ENCODE assay signal across 1 cellular context in the genomic region with DNA sequence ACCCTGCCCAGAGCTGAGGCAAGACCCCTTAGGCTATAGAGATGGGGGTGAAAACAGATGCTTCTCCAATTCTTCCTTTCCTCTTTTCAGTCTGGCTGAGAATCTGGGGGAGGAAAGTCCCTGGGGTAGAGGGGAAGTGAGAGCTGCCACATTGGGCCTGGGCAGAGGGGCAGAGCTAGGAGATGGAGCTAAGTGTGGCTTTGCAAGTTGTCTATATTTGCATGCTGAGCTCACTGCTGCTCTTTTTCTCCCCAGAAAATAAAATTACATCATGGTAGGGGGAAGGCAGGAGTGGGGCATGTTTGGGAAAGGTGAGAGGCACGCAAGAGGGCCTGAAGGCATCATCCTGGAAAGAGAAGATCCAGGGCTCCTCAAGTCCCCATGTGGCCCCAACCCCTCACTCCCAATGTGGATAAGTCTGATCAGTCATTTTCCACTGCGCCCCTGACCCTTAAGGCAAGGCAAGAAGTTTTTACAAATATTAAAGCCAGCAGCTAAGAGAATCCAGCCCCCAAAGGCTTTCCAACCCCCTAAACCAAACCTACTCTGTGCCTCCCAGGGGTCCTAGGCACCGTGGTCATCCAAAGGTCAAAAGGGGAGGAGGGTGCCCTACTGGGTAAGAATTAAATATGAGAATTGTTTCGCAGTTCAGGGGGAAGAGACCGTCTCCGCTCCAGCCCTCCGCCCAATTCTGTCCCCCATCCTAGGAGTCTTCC.
A peak's percentile ranks its signal among the peaks of the same experiment; 100 is the strongest.
TF ChIP-seq lines count a peak whose summit lies in the region.

No MANE protein-coding gene starts in this region.

TF ChIP-seq in GM12878, 131 proteins besides CTCF, POLR2A, EP300 and RAD21 (continued from another document and continues in another):
- TF ChIP-seq CEBPB (IDR thresholded peaks at IDR 0.05; ENCODE audit: borderline replicate concordance in 1 of 2, low read depth in 2 of 2, low read length in 2 of 2) (no peak), TCF3 (IDR thresholded peaks at IDR 0.05; ENCODE audit: borderline replicate concordance, insufficient read depth, low read depth, low read length) (no peak), HDAC6 (IDR thresholded peaks at IDR 0.05; ENCODE audit: unreplicated experiment) (no peak), RUNX3 (IDR thresholded peaks at IDR 0.05; ENCODE audit: low read length) (peak; percentile 80), YBX1 (IDR thresholded peaks at IDR 0.05) (no peak), SUPT20H (IDR thresholded peaks at IDR 0.05; ENCODE audit: borderline replicate concordance, control insufficient read depth, low read depth, low read length) (no peak), ESRRA (IDR thresholded peaks at IDR 0.05; ENCODE audit: low read length) (no peak), SREBF1 (IDR thresholded peaks at IDR 0.05; ENCODE audit: low read length) (no peak), CBX3 (IDR thresholded peaks at IDR 0.05; ENCODE audit: borderline replicate concordance, low read depth) (no peak), CHD2 (IDR thresholded peaks at IDR 0.05; ENCODE audit: borderline replicate concordance, low read depth, low read length) (peak; percentile 53; the same call in 1 of the 2 replicates), BMI1 (IDR thresholded peaks at IDR 0.05; ENCODE audit: borderline replicate concordance) (no peak), FOXM1 (IDR thresholded peaks at IDR 0.05; ENCODE audit: low read depth, low read length) (peak; percentile 60; the same call in 1 of the 2 replicates), JUND (IDR thresholded peaks at IDR 0.05; ENCODE audit: low read depth, low read length) (no peak), SMC3 (IDR thresholded peaks at IDR 0.05; ENCODE audit: borderline replicate concordance, low read length) (no peak), CHD4 (IDR thresholded peaks at IDR 0.05) (no peak), HCFC1 (IDR thresholded peaks at IDR 0.05; ENCODE audit: low read length) (no peak), STAT1 (conservative IDR thresholded peaks at IDR 0.05) (no peak), MYC (IDR thresholded peaks at IDR 0.05; ENCODE audit: insufficient read depth, insufficient read length, insufficient replicate concordance, low read length, severe bottlenecking) (no peak), CREM (IDR thresholded peaks at IDR 0.05; ENCODE audit: low read depth) (peak; percentile 60; the same call in 1 of the 2 replicates), FOXK2 (IDR thresholded peaks at IDR 0.05) (no peak), BRCA1 (IDR thresholded peaks at IDR 0.05; ENCODE audit: low read depth, low read length) (no peak)
- TF ChIP-seq, protein P1, sequence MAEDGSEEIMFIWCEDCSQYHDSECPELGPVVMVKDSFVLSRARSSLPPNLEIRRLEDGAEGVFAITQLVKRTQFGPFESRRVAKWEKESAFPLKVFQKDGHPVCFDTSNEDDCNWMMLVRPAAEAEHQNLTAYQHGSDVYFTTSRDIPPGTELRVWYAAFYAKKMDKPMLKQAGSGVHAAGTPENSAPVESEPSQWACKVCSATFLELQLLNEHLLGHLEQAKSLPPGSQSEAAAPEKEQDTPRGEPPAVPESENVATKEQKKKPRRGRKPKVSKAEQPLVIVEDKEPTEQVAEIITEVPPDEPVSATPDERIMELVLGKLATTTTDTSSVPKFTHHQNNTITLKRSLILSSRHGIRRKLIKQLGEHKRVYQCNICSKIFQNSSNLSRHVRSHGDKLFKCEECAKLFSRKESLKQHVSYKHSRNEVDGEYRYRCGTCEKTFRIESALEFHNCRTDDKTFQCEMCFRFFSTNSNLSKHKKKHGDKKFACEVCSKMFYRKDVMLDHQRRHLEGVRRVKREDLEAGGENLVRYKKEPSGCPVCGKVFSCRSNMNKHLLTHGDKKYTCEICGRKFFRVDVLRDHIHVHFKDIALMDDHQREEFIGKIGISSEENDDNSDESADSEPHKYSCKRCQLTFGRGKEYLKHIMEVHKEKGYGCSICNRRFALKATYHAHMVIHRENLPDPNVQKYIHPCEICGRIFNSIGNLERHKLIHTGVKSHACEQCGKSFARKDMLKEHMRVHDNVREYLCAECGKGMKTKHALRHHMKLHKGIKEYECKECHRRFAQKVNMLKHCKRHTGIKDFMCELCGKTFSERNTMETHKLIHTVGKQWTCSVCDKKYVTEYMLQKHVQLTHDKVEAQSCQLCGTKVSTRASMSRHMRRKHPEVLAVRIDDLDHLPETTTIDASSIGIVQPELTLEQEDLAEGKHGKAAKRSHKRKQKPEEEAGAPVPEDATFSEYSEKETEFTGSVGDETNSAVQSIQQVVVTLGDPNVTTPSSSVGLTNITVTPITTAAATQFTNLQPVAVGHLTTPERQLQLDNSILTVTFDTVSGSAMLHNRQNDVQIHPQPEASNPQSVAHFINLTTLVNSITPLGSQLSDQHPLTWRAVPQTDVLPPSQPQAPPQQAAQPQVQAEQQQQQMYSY (CRISPR knock-in tag; IDR thresholded peaks at IDR 0.05): no peak
- TF ChIP-seq, protein P2, sequence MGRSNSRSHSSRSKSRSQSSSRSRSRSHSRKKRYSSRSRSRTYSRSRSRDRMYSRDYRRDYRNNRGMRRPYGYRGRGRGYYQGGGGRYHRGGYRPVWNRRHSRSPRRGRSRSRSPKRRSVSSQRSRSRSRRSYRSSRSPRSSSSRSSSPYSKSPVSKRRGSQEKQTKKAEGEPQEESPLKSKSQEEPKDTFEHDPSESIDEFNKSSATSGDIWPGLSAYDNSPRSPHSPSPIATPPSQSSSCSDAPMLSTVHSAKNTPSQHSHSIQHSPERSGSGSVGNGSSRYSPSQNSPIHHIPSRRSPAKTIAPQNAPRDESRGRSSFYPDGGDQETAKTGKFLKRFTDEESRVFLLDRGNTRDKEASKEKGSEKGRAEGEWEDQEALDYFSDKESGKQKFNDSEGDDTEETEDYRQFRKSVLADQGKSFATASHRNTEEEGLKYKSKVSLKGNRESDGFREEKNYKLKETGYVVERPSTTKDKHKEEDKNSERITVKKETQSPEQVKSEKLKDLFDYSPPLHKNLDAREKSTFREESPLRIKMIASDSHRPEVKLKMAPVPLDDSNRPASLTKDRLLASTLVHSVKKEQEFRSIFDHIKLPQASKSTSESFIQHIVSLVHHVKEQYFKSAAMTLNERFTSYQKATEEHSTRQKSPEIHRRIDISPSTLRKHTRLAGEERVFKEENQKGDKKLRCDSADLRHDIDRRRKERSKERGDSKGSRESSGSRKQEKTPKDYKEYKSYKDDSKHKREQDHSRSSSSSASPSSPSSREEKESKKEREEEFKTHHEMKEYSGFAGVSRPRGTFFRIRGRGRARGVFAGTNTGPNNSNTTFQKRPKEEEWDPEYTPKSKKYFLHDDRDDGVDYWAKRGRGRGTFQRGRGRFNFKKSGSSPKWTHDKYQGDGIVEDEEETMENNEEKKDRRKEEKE (IDR thresholded peaks at IDR 0.05): no peak
- TF ChIP-seq, protein P3, sequence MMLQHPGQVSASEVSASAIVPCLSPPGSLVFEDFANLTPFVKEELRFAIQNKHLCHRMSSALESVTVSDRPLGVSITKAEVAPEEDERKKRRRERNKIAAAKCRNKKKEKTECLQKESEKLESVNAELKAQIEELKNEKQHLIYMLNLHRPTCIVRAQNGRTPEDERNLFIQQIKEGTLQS (IDR thresholded peaks at IDR 0.05; ENCODE audit: borderline replicate concordance, extremely low read depth, low read depth, low read length): no peak
- TF ChIP-seq, protein P4, sequence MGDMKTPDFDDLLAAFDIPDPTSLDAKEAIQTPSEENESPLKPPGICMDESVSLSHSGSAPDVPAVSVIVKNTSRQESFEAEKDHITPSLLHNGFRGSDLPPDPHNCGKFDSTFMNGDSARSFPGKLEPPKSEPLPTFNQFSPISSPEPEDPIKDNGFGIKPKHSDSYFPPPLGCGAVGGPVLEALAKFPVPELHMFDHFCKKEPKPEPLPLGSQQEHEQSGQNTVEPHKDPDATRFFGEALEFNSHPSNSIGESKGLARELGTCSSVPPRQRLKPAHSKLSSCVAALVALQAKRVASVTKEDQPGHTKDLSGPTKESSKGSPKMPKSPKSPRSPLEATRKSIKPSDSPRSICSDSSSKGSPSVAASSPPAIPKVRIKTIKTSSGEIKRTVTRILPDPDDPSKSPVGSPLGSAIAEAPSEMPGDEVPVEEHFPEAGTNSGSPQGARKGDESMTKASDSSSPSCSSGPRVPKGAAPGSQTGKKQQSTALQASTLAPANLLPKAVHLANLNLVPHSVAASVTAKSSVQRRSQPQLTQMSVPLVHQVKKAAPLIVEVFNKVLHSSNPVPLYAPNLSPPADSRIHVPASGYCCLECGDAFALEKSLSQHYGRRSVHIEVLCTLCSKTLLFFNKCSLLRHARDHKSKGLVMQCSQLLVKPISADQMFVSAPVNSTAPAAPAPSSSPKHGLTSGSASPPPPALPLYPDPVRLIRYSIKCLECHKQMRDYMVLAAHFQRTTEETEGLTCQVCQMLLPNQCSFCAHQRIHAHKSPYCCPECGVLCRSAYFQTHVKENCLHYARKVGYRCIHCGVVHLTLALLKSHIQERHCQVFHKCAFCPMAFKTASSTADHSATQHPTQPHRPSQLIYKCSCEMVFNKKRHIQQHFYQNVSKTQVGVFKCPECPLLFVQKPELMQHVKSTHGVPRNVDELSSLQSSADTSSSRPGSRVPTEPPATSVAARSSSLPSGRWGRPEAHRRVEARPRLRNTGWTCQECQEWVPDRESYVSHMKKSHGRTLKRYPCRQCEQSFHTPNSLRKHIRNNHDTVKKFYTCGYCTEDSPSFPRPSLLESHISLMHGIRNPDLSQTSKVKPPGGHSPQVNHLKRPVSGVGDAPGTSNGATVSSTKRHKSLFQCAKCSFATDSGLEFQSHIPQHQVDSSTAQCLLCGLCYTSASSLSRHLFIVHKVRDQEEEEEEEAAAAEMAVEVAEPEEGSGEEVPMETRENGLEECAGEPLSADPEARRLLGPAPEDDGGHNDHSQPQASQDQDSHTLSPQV (IDR thresholded peaks at IDR 0.05): no peak
- TF ChIP-seq, protein P5, sequence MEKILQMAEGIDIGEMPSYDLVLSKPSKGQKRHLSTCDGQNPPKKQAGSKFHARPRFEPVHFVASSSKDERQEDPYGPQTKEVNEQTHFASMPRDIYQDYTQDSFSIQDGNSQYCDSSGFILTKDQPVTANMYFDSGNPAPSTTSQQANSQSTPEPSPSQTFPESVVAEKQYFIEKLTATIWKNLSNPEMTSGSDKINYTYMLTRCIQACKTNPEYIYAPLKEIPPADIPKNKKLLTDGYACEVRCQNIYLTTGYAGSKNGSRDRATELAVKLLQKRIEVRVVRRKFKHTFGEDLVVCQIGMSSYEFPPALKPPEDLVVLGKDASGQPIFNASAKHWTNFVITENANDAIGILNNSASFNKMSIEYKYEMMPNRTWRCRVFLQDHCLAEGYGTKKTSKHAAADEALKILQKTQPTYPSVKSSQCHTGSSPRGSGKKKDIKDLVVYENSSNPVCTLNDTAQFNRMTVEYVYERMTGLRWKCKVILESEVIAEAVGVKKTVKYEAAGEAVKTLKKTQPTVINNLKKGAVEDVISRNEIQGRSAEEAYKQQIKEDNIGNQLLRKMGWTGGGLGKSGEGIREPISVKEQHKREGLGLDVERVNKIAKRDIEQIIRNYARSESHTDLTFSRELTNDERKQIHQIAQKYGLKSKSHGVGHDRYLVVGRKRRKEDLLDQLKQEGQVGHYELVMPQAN (conservative IDR thresholded peaks at IDR 0.05): 0 out of 2 replicates have a peak, but pooled peaks have one; percentile 26
- TF ChIP-seq, protein P6, sequence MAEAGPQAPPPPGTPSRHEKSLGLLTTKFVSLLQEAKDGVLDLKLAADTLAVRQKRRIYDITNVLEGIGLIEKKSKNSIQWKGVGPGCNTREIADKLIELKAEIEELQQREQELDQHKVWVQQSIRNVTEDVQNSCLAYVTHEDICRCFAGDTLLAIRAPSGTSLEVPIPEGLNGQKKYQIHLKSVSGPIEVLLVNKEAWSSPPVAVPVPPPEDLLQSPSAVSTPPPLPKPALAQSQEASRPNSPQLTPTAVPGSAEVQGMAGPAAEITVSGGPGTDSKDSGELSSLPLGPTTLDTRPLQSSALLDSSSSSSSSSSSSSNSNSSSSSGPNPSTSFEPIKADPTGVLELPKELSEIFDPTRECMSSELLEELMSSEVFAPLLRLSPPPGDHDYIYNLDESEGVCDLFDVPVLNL (IDR thresholded peaks at IDR 0.05; ENCODE audit: low read depth, low read length): no peak
- TF ChIP-seq, protein P7, sequence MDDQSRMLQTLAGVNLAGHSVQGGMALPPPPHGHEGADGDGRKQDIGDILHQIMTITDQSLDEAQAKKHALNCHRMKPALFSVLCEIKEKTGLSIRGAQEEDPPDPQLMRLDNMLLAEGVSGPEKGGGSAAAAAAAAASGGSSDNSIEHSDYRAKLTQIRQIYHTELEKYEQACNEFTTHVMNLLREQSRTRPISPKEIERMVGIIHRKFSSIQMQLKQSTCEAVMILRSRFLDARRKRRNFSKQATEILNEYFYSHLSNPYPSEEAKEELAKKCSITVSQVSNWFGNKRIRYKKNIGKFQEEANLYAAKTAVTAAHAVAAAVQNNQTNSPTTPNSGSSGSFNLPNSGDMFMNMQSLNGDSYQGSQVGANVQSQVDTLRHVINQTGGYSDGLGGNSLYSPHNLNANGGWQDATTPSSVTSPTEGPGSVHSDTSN (IDR thresholded peaks at IDR 0.05; ENCODE audit: insufficient replicate concordance, low read depth, low read length): no peak
- TF ChIP-seq, protein P8, sequence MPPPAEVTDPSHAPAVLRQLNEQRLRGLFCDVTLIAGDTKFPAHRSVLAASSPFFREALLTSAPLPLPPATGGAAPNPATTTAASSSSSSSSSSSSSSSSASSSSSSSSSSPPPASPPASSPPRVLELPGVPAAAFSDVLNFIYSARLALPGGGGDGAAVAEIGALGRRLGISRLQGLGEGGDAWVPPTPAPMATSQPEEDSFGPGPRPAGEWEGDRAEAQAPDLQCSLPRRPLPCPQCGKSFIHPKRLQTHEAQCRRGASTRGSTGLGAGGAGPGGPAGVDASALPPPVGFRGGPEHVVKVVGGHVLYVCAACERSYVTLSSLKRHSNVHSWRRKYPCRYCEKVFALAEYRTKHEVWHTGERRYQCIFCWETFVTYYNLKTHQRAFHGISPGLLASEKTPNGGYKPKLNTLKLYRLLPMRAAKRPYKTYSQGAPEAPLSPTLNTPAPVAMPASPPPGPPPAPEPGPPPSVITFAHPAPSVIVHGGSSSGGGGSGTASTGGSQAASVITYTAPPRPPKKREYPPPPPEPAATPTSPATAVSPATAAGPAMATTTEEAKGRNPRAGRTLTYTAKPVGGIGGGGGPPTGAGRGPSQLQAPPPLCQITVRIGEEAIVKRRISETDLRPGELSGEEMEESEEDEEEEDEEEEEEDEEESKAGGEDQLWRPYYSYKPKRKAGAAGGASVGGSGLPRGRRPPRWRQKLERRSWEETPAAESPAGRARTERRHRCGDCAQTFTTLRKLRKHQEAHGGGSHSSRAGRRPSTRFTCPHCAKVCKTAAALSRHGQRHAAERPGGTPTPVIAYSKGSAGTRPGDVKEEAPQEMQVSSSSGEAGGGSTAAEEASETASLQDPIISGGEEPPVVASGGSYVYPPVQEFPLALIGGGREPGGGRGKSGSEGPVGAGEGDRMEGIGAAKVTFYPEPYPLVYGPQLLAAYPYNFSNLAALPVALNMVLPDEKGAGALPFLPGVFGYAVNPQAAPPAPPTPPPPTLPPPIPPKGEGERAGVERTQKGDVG (CRISPR knock-in tag; IDR thresholded peaks at IDR 0.05): no peak
- TF ChIP-seq, protein P9, sequence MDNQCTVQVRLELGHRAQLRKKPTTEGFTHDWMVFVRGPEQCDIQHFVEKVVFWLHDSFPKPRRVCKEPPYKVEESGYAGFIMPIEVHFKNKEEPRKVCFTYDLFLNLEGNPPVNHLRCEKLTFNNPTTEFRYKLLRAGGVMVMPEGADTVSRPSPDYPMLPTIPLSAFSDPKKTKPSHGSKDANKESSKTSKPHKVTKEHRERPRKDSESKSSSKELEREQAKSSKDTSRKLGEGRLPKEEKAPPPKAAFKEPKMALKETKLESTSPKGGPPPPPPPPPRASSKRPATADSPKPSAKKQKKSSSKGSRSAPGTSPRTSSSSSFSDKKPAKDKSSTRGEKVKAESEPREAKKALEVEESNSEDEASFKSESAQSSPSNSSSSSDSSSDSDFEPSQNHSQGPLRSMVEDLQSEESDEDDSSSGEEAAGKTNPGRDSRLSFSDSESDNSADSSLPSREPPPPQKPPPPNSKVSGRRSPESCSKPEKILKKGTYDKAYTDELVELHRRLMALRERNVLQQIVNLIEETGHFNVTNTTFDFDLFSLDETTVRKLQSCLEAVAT (IDR thresholded peaks at IDR 0.05): peak; percentile 40; the same call in 1 of the 2 replicates
